ENCODE assay signal across 12 cellular contexts in genomic region chr17:77649717-77650211, GRCh38.
A peak's percentile ranks its signal among the peaks of the same experiment; 100 is the strongest.
DNase-seq lines count a peak whose midpoint lies in the region; ATAC-seq and TF ChIP-seq lines count a peak whose summit lies in the region.
"Had no signal": no experiment of that assay in that cellular context is flagged by ENCODE, and none has a peak within 500 bp of the region (broad histone marks: within the 10 kb centered on the region; RNA-seq: fewer than 3 reads in every experiment).

No MANE protein-coding gene starts in this region.

- TF ChIP-seq CTCF in AG09309 (IDR thresholded peaks at IDR 0.05; ENCODE audit: control insufficient read depth, insufficient read depth, low read depth, low read length, missing control alignments) (peak; percentile 25), foreskin fibroblast (IDR thresholded peaks at IDR 0.05; ENCODE audit: low read depth, low read length) (no peak)

- H3K4me3 ChIP-seq in AG09309 (ENCODE audit: control insufficient read depth, low read depth, low read length) (no peak overlapping the region), foreskin fibroblast (ENCODE audit: low read depth in 1 of 2, low read length in 2 of 2) (no peak overlapping the region)
- H3K4me3 ChIP-seq: ascending aorta, pancreas, SK-N-MC had no signal

- ATAC-seq in HG02623 (IDR thresholded peaks at IDR 0.05; ENCODE audit: unreplicated experiment), result no peak
- ATAC-seq: pancreas had no signal

- DNase-seq in AG09309 (ENCODE audit: low read depth), result peak; percentile 47
- peak; percentile 36 for DNase-seq in H4 (ENCODE audit: low spot score)
- peak; percentile 16 for DNase-seq in SW480 (ENCODE audit: low spot score)
- DNase-seq in foreskin fibroblast, result peak; percentile 38 to 53
- DNase-seq in NCI-H526 (lab: John Stamatoyannopoulos, UW), result no peak
- no peak for DNase-seq in GOT3 (lab: John Stamatoyannopoulos, UW)
- DNase-seq in HuH-7 (ENCODE audit: low spot score), result no peak
- DNase-seq: pancreas; stimulated activated CD4-positive, alpha-beta T cell treated with anti-CD3 and anti-CD28 coated beads, Interleukin-2, amount 100 ng/mL, for 48 hours had no signal

Comparison
In these comparisons a context has a peak if more than half of its experiments do, and no peak if none do; other contexts are left out.
1. DNase-seq: peak in AG09309 (single experiment), H4 (single experiment), SW480 (single experiment) and foreskin fibroblast (2 of 2); none in NCI-H526 (0 of 2), GOT3 (single experiment) and HuH-7 (single experiment).